In genomic region chr11:111720801-111721494, GRCh38 we compare ENCODE assay signal across 16 cellular contexts.
"Had no signal": no experiment of that assay in that cellular context is flagged by ENCODE, and none has a peak within 500 bp of the region (broad histone marks: within the 10 kb centered on the region; RNA-seq: fewer than 3 reads in every experiment).

No MANE protein-coding gene starts in this region.

- H3K27ac ChIP-seq: esophagus squamous epithelium, hepatocyte, SJCRH30, thoracic aorta, upper lobe of right lung had no signal

- H3K4me1 ChIP-seq: SJCRH30, upper lobe of right lung had no signal

- DNase-seq: activated CD4-positive, alpha-beta T cell treated with anti-CD3 and anti-CD28 coated beads, Interleukin-2, amount 50 U/mL, for 48 hours; activated naive CD4-positive, alpha-beta T cell treated with anti-CD3 and anti-CD28 coated beads for 36 hours; activated naive CD8-positive, alpha-beta T cell treated with anti-CD3 and anti-CD28 coated beads, Interleukin-2, amount 50 U/mL, for 24 hours; aorta; effector memory CD4-positive, alpha-beta T cell; esophagus squamous epithelium; midbrain; nucleus accumbens; retina; SJCRH30; stimulated activated naive CD8-positive, alpha-beta T cell treated with anti-CD3 and anti-CD28 coated beads, Interleukin-15, amount 100 ng/mL, for 72 hours; SW 1271; upper lobe of right lung had no signal

- H3K4me3 ChIP-seq: esophagus squamous epithelium, hepatocyte, SJCRH30, skin epidermis, thoracic aorta, upper lobe of right lung had no signal

- H3K27me3 ChIP-seq: esophagus squamous epithelium, hepatocyte, SJCRH30, upper lobe of right lung had no signal

- H3K9me3 ChIP-seq: esophagus squamous epithelium, SJCRH30, thoracic aorta, upper lobe of right lung had no signal

- ATAC-seq: activated naive CD8-positive, alpha-beta T cell treated with anti-CD3 and anti-CD28 coated beads, Interleukin-2, amount 50 U/mL, for 24 hours; stimulated activated naive CD8-positive, alpha-beta T cell treated with anti-CD3 and anti-CD28 coated beads, Interleukin-15, amount 100 ng/mL, for 72 hours; upper lobe of right lung had no signal

- H3K36me3 ChIP-seq: SJCRH30 had no signal
